27 cellular contexts compared by ENCODE assay signal in genomic region chr14:102863381-102863780, GRCh38. TPM values are rescaled to one million over a fixed set of nuclear protein-coding genes. Genes with fewer than 3 reads are reported as not detected.
"Had no signal": no experiment of that assay in that cellular context is flagged by ENCODE, and none has a peak within 500 bp of the region (broad histone marks: within the 10 kb centered on the region; RNA-seq: fewer than 3 reads in every experiment).

No MANE protein-coding gene starts in this region.

- H3K27ac ChIP-seq: ascending aorta, brain microvascular endothelial cell, hepatocyte, ovary, psoas muscle, right atrium auricular region, thoracic aorta, upper lobe of left lung, vagina, WERI-Rb-1 had no signal

- H3K4me1 ChIP-seq: ascending aorta, psoas muscle, right atrium auricular region, vagina had no signal

- H3K27me3 ChIP-seq: ascending aorta, brain microvascular endothelial cell, hepatocyte, ovary, right atrium auricular region, upper lobe of left lung, vagina had no signal

- DNase-seq: activated CD4-positive, alpha-beta memory T cell treated with anti-CD3 and anti-CD28 coated beads for 36 hours; activated CD4-positive, alpha-beta T cell treated with anti-CD3 and anti-CD28 coated beads, Interleukin-2, amount 10 ng/mL, durations not matched to agents 24 days and 14 days; activated CD4-positive, CD25-positive, alpha-beta regulatory T cell treated with anti-CD3 and anti-CD28 coated beads, Interleukin-2, amount 50 U/mL, for 72 hours; activated CD8-positive, alpha-beta memory T cell treated with anti-CD3 and anti-CD28 coated beads, Interleukin-2, amount 50 U/mL, for 4 hours; activated gamma-delta T cell; activated naive CD4-positive, alpha-beta T cell treated with anti-CD3 and anti-CD28 coated beads, Interleukin-2, amount 10 ng/mL, durations not matched to agents 7 days and 5 days; activated naive CD8-positive, alpha-beta T cell treated with anti-CD3 and anti-CD28 coated beads, Interleukin-2, amount 10 ng/mL, durations not matched to agents 7 days and 5 days; activated T-cell treated with anti-CD3 and anti-CD28 coated beads, Interleukin-2, amount 50 U/mL, for 1 hour; brain microvascular endothelial cell; caudate nucleus; cortex of kidney; endodermal cell; glutamatergic neuron; islet precursor cell; left cardiac atrium; midbrain; naive thymus-derived CD4-positive, alpha-beta T cell; ovary; psoas muscle; stimulated activated naive CD8-positive, alpha-beta T cell treated with anti-CD3 and anti-CD28 coated beads, Interleukin-15, Interleukin-2, amounts not matched to agents 100 U/mL and 50 U/mL, for 24 hours; upper lobe of left lung; WERI-Rb-1 had no signal

- H3K9me3 ChIP-seq: ovary, psoas muscle, vagina had no signal

- H3K36me3 ChIP-seq: ascending aorta, ovary, right atrium auricular region, thoracic aorta, upper lobe of left lung, vagina, WERI-Rb-1 had no signal

- H3K4me3 ChIP-seq: ascending aorta, hepatocyte, ovary, psoas muscle, right atrium auricular region, thoracic aorta, upper lobe of left lung, vagina had no signal

- ATAC-seq: left cardiac atrium; naive thymus-derived CD4-positive, alpha-beta T cell; psoas muscle; stimulated activated naive CD8-positive, alpha-beta T cell treated with anti-CD3 and anti-CD28 coated beads, Interleukin-15, Interleukin-2, amounts not matched to agents 100 U/mL and 50 U/mL, for 24 hours had no signal

RNA-seq across cellular contexts. Expression of gene AMN, which starts 59.1 kb away (rescaled TPM):
- total RNA-seq: psoas muscle had no signal
